Comparison of ENCODE assay signal across 1 cellular context in the genomic region with DNA sequence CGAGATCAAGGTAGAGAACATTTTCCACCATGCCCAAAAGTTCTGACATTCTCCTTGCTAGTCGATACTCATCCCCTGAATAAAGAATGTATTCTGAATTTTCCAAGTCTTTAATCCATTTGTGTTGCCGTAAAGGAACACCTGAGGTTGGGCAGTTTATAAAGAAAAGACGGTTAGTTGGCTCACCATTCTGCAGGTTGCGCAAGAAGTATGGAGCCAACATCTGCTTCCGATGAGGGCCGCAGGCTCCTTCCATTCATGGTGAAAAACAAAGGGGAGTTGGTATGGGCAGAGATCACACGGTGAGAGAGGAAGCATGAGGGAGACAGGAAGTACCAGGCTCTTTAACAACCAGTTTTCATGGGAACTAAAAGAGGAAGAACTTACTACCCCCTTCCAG.
TF ChIP-seq lines count a peak whose summit lies in the region.

No MANE protein-coding gene starts in this region.

TF ChIP-seq in HepG2, 621 proteins besides CTCF, POLR2A, EP300 and RAD21 (continued from another document):
- peak; percentile 80 for TF ChIP-seq CEBPB (IDR thresholded peaks at IDR 0.05; ENCODE audit: borderline replicate concordance, low read depth, low read length)
